Comparison of ENCODE assay signal across 8 cellular contexts in the genomic region with DNA sequence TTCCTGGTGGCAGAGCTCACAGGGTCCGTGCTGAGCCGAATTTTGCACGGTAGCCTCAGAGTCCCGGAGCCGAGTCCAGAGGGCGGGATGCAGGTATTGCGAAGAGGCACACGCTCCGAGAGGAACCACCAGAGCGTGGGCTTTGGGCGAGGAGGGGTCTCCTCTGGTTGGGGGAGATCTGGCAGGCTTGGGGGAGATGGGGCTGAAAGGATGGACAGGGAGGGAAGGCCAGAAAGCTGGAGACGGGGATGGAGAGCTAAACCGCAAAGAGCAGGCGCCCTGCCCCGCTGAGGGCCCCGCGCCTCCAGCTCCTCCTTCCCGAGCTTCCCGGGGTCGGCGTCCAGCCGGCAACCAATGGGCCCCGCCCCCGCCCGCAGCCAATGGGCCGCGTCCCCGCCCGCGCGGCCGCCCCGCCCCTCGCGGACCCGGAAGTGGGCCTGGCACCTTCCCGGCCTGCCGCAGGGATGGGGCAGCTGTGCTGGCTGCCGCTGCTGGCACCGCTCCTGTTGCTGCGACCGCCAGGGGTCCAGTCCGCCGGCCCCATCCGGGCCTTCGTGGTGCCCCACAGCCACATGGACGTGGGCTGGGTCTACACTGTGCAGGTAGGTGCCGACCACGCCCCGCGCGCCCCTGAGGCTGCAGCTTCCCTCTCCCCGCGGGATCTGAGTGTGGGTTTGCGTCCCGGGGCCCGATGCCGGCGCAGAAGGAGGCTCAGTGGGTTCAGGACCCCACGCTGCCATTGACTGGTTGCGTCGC. TPM values are rescaled to one million over a fixed set of nuclear protein-coding genes. Genes with fewer than 3 reads are reported as not detected.
DNase-seq lines count a peak whose midpoint lies in the region; ATAC-seq and TF ChIP-seq lines count a peak whose summit lies in the region.

Gene MAN2B2, plus strand, starts transcription at position 443 of the 756 bp plus-strand sequence. Its CDS starts 22 bp downstream, at position 465.

- H3K36me3 ChIP-seq in Karpas-422 (ENCODE audit: insufficient read depth, low read length), result peaks cover 26% of the 10 kb centered on the region
- H3K36me3 ChIP-seq in SJCRH30, result peaks cover 4% of the 10 kb centered on the region; the same call in 1 of the 2 replicates
- peaks cover 19% of the 10 kb centered on the region for H3K36me3 ChIP-seq in neuron (ENCODE audit: insufficient read depth, low read length)

- H3K9ac ChIP-seq in Karpas-422 (ENCODE audit: low read length), result peak within 1 kb of the TSS; percentile 100

- peak; percentile 93 for ATAC-seq in GM21786 (IDR thresholded peaks at IDR 0.05; ENCODE audit: unreplicated experiment)
- ATAC-seq in foreskin keratinocyte, result peak; percentile 91

- H3K4me3 ChIP-seq in Karpas-422 (ENCODE audit: low read length) (peak within 1 kb of the TSS; percentile 100), SJCRH30 (peak within 1 kb of the TSS; percentile 86), neuron (ENCODE audit: low read length) (peak within 1 kb of the TSS; percentile 91)

- H3K9me2 ChIP-seq in Karpas-422 (replicated peaks; ENCODE audit: insufficient read depth, low read length), result no peaks in the 10 kb centered on the region

- H3K79me2 ChIP-seq in Karpas-422 (ENCODE audit: low read length), result peaks cover 14% of the 10 kb centered on the region

- H3K4me2 ChIP-seq in Karpas-422 (ENCODE audit: low read depth, low read length, poor library complexity, severe bottlenecking), result peak within 1 kb of the TSS; percentile 88

- H3K27me3 ChIP-seq in Karpas-422 (ENCODE audit: low read length), result no peaks in the 10 kb centered on the region
- peaks cover 17% of the 10 kb centered on the region for H3K27me3 ChIP-seq in SJCRH30
- H3K27me3 ChIP-seq in foreskin keratinocyte, result peaks cover 5% of the 10 kb centered on the region
- peaks cover 27% of the 10 kb centered on the region for H3K27me3 ChIP-seq in neuron (ENCODE audit: insufficient read depth, low read length)

- H3K4me1 ChIP-seq in Karpas-422 (ENCODE audit: low read length), result peaks cover 17% of the 10 kb centered on the region
- H3K4me1 ChIP-seq in SJCRH30, result peaks cover 4% of the 10 kb centered on the region; the same call in 1 of the 2 replicates
- no peaks in the 10 kb centered on the region for H3K4me1 ChIP-seq in foreskin keratinocyte
- peaks cover 7% of the 10 kb centered on the region for H3K4me1 ChIP-seq in neuron (ENCODE audit: insufficient read depth, low read length)

- peak; percentile 85 for DNase-seq in EL
- DNase-seq in Karpas-422, result peak; percentile 93
- peak; percentile 90 for DNase-seq in SJCRH30
- peak; percentile 76 for DNase-seq in activated gamma-delta T cell treated with Interleukin-2 at 50 U/mL for 16 hours
- DNase-seq in foreskin keratinocyte, result peak in 1 of 2 donors; percentile 54
- peak; percentile 63 for DNase-seq in stromal cell of bone marrow (ENCODE audit: low read depth)

- H4K20me1 ChIP-seq in Karpas-422 (ENCODE audit: insufficient read depth, low read depth, low read length), result no peaks in the 10 kb centered on the region

- H2AFZ ChIP-seq in Karpas-422 (ENCODE audit: low read length) (peak within 1 kb of the TSS; percentile 98), neuron (ENCODE audit: low read depth, low read length) (peak within 1 kb of the TSS; percentile 85)

- H3K27ac ChIP-seq in Karpas-422 (ENCODE audit: low read length) (peak within 1 kb of the TSS; percentile 53; the same call in 1 of the 2 replicates), SJCRH30 (peak within 1 kb of the TSS; percentile 46; the same call in 1 of the 2 replicates), foreskin keratinocyte (peak within 1 kb of the TSS; percentile 69)

- no peaks in the 10 kb centered on the region for H3K9me3 ChIP-seq in Karpas-422 (ENCODE audit: low read length)
- H3K9me3 ChIP-seq in SJCRH30 (replicated peaks), result no peaks in the 10 kb centered on the region
- H3K9me3 ChIP-seq in neuron (ENCODE audit: low read length), result peaks cover 5% of the 10 kb centered on the region

- TF ChIP-seq CTCF in foreskin keratinocyte (conservative IDR thresholded peaks at IDR 0.05), result peak; percentile 10

RNA-seq across cellular contexts. Expression of gene MAN2B2, which starts in this region (rescaled TPM):
- 20.1 and 29.4 TPM in 2 replicates for total RNA-seq in Karpas-422 (2014; rRNA removed; shearing (Covaris generic); ENCODE audit: low replicate concordance)
- total RNA-seq in SJCRH30 (2014; rRNA removed; shearing (Covaris generic)), result 8.9 and 9.1 TPM in 2 replicates
- total RNA-seq in foreskin keratinocyte, result 12.1 and 12.8 TPM in 2 replicates
- polyA plus RNA-seq in foreskin keratinocyte, result 6.4 and 7.1 TPM in 2 replicates
